Comparison of ENCODE assay signal across 26 cellular contexts in genomic region chr15:35506272-35506870, GRCh38. TPM values are rescaled to one million over a fixed set of nuclear protein-coding genes. Genes with fewer than 3 reads are reported as not detected.
A peak's percentile ranks its signal among the peaks of the same experiment; 100 is the strongest.
DNase-seq lines count a peak whose midpoint lies in the region; ATAC-seq and TF ChIP-seq lines count a peak whose summit lies in the region.
"Had no signal": no experiment of that assay in that cellular context is flagged by ENCODE, and none has a peak within 500 bp of the region (broad histone marks: within the 10 kb centered on the region; RNA-seq: fewer than 3 reads in every experiment).

No MANE protein-coding gene starts in this region.

- H3K27me3 Mint-ChIP-seq in nephron (ENCODE audit: low read depth): no peaks in the 10 kb centered on the region
- H3K27me3 Mint-ChIP-seq in CD4-positive, alpha-beta memory T cell: no peaks in the 10 kb centered on the region
- H3K27me3 Mint-ChIP-seq: activated CD8-positive, alpha-beta T cell treated with anti-CD3 and anti-CD28 coated beads for 36 hours; stimulated activated naive B cell treated with anti-CD40 and anti-IgM and Interleukin-4, amounts not matched to agents 10 μg/mL and 1 μg/mL and 100 μg/mL, for 72 hours had no signal

- no peak overlapping the region for H3K4me3 Mint-ChIP-seq in nephron
- H3K4me3 Mint-ChIP-seq in CD4-positive, alpha-beta memory T cell: no peak overlapping the region
- H3K4me3 Mint-ChIP-seq: activated CD8-positive, alpha-beta T cell treated with anti-CD3 and anti-CD28 coated beads for 36 hours; activated naive CD4-positive, alpha-beta T cell treated with anti-CD3 and anti-CD28 coated beads for 36 hours; CD14-positive monocyte; H9; stimulated activated naive B cell treated with anti-CD40 and anti-IgM and Interleukin-4, amounts not matched to agents 10 μg/mL and 1 μg/mL and 100 μg/mL, for 72 hours had no signal

- H3K27ac ChIP-seq in HUES64 (ENCODE audit: low read depth, low read length) (peak overlapping the region; percentile 10; the same call in 1 of the 2 replicates), SU-DHL-6 (ENCODE audit: low read depth, low read length) (no peak overlapping the region), brain microvascular endothelial cell (no peak overlapping the region)
- H3K27ac ChIP-seq in CD4-positive, alpha-beta memory T cell (ENCODE audit: low read depth, low read length): no peak overlapping the region
- H3K27ac ChIP-seq: foreskin keratinocyte, testis had no signal

- H3K27me3 ChIP-seq in HUES64 (ENCODE audit: insufficient read depth, low read length): no peaks in the 10 kb centered on the region
- no peaks in the 10 kb centered on the region for H3K27me3 ChIP-seq in SU-DHL-6 (ENCODE audit: low read length)
- H3K27me3 ChIP-seq in CD4-positive, alpha-beta memory T cell (ENCODE audit: insufficient read depth, low read length): no peaks in the 10 kb centered on the region
- H3K27me3 ChIP-seq in brain microvascular endothelial cell (replicated peaks): no peaks in the 10 kb centered on the region
- H3K27me3 ChIP-seq: foreskin keratinocyte, testis had no signal

- peaks cover 18% of the 10 kb centered on the region for H3K4me1 Mint-ChIP-seq in nephron
- H3K4me1 Mint-ChIP-seq in CD4-positive, alpha-beta memory T cell: no peaks in the 10 kb centered on the region
- H3K4me1 Mint-ChIP-seq: stimulated activated naive B cell treated with anti-CD40 and anti-IgM and Interleukin-4, amounts not matched to agents 10 μg/mL and 1 μg/mL and 100 μg/mL, for 72 hours had no signal

- H3K4me1 ChIP-seq in HUES64 (ENCODE audit: insufficient read depth, low read length): peaks cover 34% of the 10 kb centered on the region
- H3K4me1 ChIP-seq in CD4-positive, alpha-beta memory T cell (ENCODE audit: insufficient read depth, low read length): no peaks in the 10 kb centered on the region
- H3K4me1 ChIP-seq: testis had no signal

- peak overlapping the region; percentile 18 for H3K4me2 ChIP-seq in SU-DHL-6 (ENCODE audit: low read depth, low read length, poor library complexity, severe bottlenecking)

- H3K9me2 ChIP-seq in SU-DHL-6 (replicated peaks; ENCODE audit: insufficient read depth, low read length): no peaks in the 10 kb centered on the region

- no peak overlapping the region for H3K4me3 ChIP-seq in HUES64 (ENCODE audit: low read length)
- no peak overlapping the region for H3K4me3 ChIP-seq in SU-DHL-6 (ENCODE audit: insufficient read depth, low read length, poor library complexity, severe bottlenecking)
- H3K4me3 ChIP-seq in CD4-positive, alpha-beta memory T cell (ENCODE audit: low read length in 2 of 2): no peak overlapping the region
- H3K4me3 ChIP-seq in brain microvascular endothelial cell (ENCODE audit: low read depth, low read length): no peak overlapping the region
- H3K4me3 ChIP-seq: lung, testis had no signal

- no peaks in the 10 kb centered on the region for H4K20me1 ChIP-seq in SU-DHL-6 (ENCODE audit: low read depth, low read length)

- H3K79me2 ChIP-seq in SU-DHL-6 (ENCODE audit: insufficient read depth, low read length): no peaks in the 10 kb centered on the region

- H3K9me3 ChIP-seq in HUES64 (ENCODE audit: insufficient read depth, low read depth, low read length) (no peaks in the 10 kb centered on the region), SU-DHL-6 (ENCODE audit: insufficient read depth, low read length) (no peaks in the 10 kb centered on the region)
- H3K9me3 ChIP-seq in CD4-positive, alpha-beta memory T cell (ENCODE audit: control insufficient read depth in 1 of 2, low read length in 2 of 2): no peaks in the 10 kb centered on the region
- H3K9me3 ChIP-seq: testis had no signal

- no peak overlapping the region for H2AFZ ChIP-seq in SU-DHL-6 (ENCODE audit: low read depth, low read length, severe bottlenecking)

- TF ChIP-seq CTCF in SU-DHL-6 (IDR thresholded peaks at IDR 0.05; ENCODE audit: insufficient read depth, low read length, poor library complexity, severe bottlenecking) (no peak), nephron (IDR thresholded peaks at IDR 0.05; ENCODE audit: unreplicated experiment in 3 of 3) (no peak), brain microvascular endothelial cell (IDR thresholded peaks at IDR 0.05; ENCODE audit: low read depth, low read length, missing control alignments) (no peak)

- H3K36me3 ChIP-seq in HUES64 (ENCODE audit: insufficient read depth, low read length) (no peaks in the 10 kb centered on the region), SU-DHL-6 (ENCODE audit: low read length) (no peaks in the 10 kb centered on the region), brain microvascular endothelial cell (replicated peaks) (no peaks in the 10 kb centered on the region)
- H3K36me3 ChIP-seq in CD4-positive, alpha-beta memory T cell (ENCODE audit: insufficient read depth, low read length): no peaks in the 10 kb centered on the region

- 0 out of 2 replicates have a peak, but pooled peaks cover 5% of the 10 kb centered on the region for H3F3A ChIP-seq in SU-DHL-6 (ENCODE audit: insufficient read depth)

- in situ Hi-C loops in brain microvascular endothelial cell (cut with HindIII; ENCODE audit: low pct_ligation_motif_present, low sequenced_read_pairs): no loop called here

- intact Hi-C loops in sciatic nerve (cut with DNase I): no loop called here
- intact Hi-C loops in CD4-positive, alpha-beta memory T cell (cut with micrococcal nuclease): no loop called here

- ATAC-seq in sciatic nerve: no peak
- ATAC-seq in HG03565 (IDR thresholded peaks at IDR 0.05; ENCODE audit: unreplicated experiment): no peak
- ATAC-seq: activated CD8-positive, alpha-beta T cell treated with anti-CD3 and anti-CD28 coated beads for 36 hours; foreskin keratinocyte had no signal

- DNase-seq in DMS114 treated with DMSO at 0.1 percent for 48 hours (lab: John Stamatoyannopoulos, UW; ENCODE audit: unreplicated experiment): peak; percentile 53
- DNase-seq in sciatic nerve (ENCODE audit: low spot score): no peak
- no peak for DNase-seq in CD4-positive, alpha-beta memory T cell
- DNase-seq in brain microvascular endothelial cell: no peak
- DNase-seq: ACHN; activated CD4-positive, CD25-positive, alpha-beta regulatory T cell; activated CD8-positive, alpha-beta T cell treated with anti-CD3 and anti-CD28 coated beads for 36 hours; activated naive CD4-positive, alpha-beta T cell treated with anti-CD3 and anti-CD28 coated beads for 36 hours; activated T-cell treated with anti-CD3 and anti-CD28 coated beads, Interleukin-2, amount 50 U/mL, for 1 hour; central memory CD4-positive, alpha-beta T cell; DND-41; foreskin keratinocyte; H9; hippocampal formation; NCI-H1436; NCI-H82; stimulated activated CD4-positive, alpha-beta T cell treated with anti-CD3 and anti-CD28 coated beads, Interleukin-1b, Interleukin-23, amount 100 ng/mL, for 48 hours; stimulated activated naive B cell treated with anti-CD40 and anti-IgM and Interleukin-4, amounts not matched to agents 10 μg/mL and 1 μg/mL and 100 μg/mL, for 72 hours; T1000; testis had no signal

- 58% methylated on average over 5 of the region's 5 CpGs for WGBS in HUES64

- peak overlapping the region in 2 of 3 experiments; percentile 48 to 85 for H3K27ac Mint-ChIP-seq in nephron
- no peak overlapping the region for H3K27ac Mint-ChIP-seq in CD4-positive, alpha-beta memory T cell
- H3K27ac Mint-ChIP-seq: activated CD8-positive, alpha-beta T cell treated with anti-CD3 and anti-CD28 coated beads for 36 hours; activated naive CD4-positive, alpha-beta T cell treated with anti-CD3 and anti-CD28 coated beads for 36 hours; stimulated activated naive B cell treated with anti-CD40 and anti-IgM and Interleukin-4, amounts not matched to agents 10 μg/mL and 1 μg/mL and 100 μg/mL, for 72 hours had no signal

- CTCF ChIA-PET in CD4-positive, alpha-beta memory T cell (lab: Charles Lee; ENCODE audit: partially characterized antibody): no interaction called here

- POLR2A ChIA-PET in CD4-positive, alpha-beta memory T cell (lab: Charles Lee; ENCODE audit: partially characterized antibody): no interaction called here

- no peaks in the 10 kb centered on the region for H3K9me3 Mint-ChIP-seq in nephron
- H3K9me3 Mint-ChIP-seq in CD4-positive, alpha-beta memory T cell: no peaks in the 10 kb centered on the region
- H3K9me3 Mint-ChIP-seq: activated CD8-positive, alpha-beta T cell treated with anti-CD3 and anti-CD28 coated beads for 36 hours; activated naive CD4-positive, alpha-beta T cell treated with anti-CD3 and anti-CD28 coated beads for 36 hours; CD14-positive monocyte; H9; stimulated activated naive B cell treated with anti-CD40 and anti-IgM and Interleukin-4, amounts not matched to agents 10 μg/mL and 1 μg/mL and 100 μg/mL, for 72 hours had no signal

- H3K36me3 Mint-ChIP-seq in nephron (ENCODE audit: low read depth): no peaks in the 10 kb centered on the region
- H3K36me3 Mint-ChIP-seq in CD4-positive, alpha-beta memory T cell: peaks cover 0 to 10% of the 10 kb centered on the region in 2 donors
- H3K36me3 Mint-ChIP-seq: stimulated activated naive B cell treated with anti-CD40 and anti-IgM and Interleukin-4, amounts not matched to agents 10 μg/mL and 1 μg/mL and 100 μg/mL, for 72 hours had no signal

- H3K9ac ChIP-seq in HUES64 (ENCODE audit: low read depth, low read length): no peak overlapping the region
- no peak overlapping the region for H3K9ac ChIP-seq in SU-DHL-6 (ENCODE audit: low read length)

RNA-seq across cellular contexts. Expression of gene DPH6, which starts 39.6 kb away (rescaled TPM):
- polyA plus RNA-seq in HUES64 (2013, experiment 1 of 2): 13.1 TPM
- 14.4 TPM for polyA plus RNA-seq in HUES64 (2013, experiment 2 of 2)
- total RNA-seq in sciatic nerve: 21.0 TPM
- total RNA-seq in CD4-positive, alpha-beta memory T cell: 10 to 100 TPM; 11.5 to 14.5 TPM
- 10 to 100 TPM; 22.5 to 28.3 TPM for polyA plus RNA-seq in CD4-positive, alpha-beta memory T cell

Comparison
In these comparisons a context has a peak if more than half of its experiments do, and no peak if none do; other contexts are left out.
1. H3K27ac Mint-ChIP-seq: peak in nephron (2 of 3); none in CD4-positive, alpha-beta memory T cell (0 of 7).